In genomic region chr1:94783342-94784264, GRCh38 we compare ENCODE assay signal across 11 cellular contexts. TPM values are rescaled to one million over a fixed set of nuclear protein-coding genes. Genes with fewer than 3 reads are reported as not detected.
DNase-seq lines count a peak whose midpoint lies in the region; ATAC-seq and TF ChIP-seq lines count a peak whose summit lies in the region.
"Had no signal": no experiment of that assay in that cellular context is flagged by ENCODE, and none has a peak within 500 bp of the region (broad histone marks: within the 10 kb centered on the region; RNA-seq: fewer than 3 reads in every experiment).

No MANE protein-coding gene starts in this region.

- no peak overlapping the region for H3K4ac ChIP-seq in neuronal stem cell (ENCODE audit: low read length)

- H4K91ac ChIP-seq in neuronal stem cell (ENCODE audit: low read depth, low read length, poor library complexity): no peak overlapping the region

- CTCF ChIA-PET in AG04450 (lab: Charles Lee): interaction anchor here (0.6 kb wide), 1 partner anchor 101 kb away, joined by 3 read pairs; no protein-coding TSS in a partner anchor

- POLR2A ChIA-PET in AG04450 (lab: Yijun Ruan, JAX): interaction anchor here (0.9 to 1.4 kb wide), 3 partner anchors 29 to 242 kb away, joined by 3 to 5 read pairs (median 4); partner anchors contain the start of gene F3

- H3K27me3 ChIP-seq in AG04450 (ENCODE audit: control insufficient read depth, insufficient read depth, low read length) (no peaks in the 10 kb centered on the region), neuronal stem cell (ENCODE audit: control insufficient read depth in 3 of 3, insufficient read depth in 3 of 3, low read depth in 1 of 3, low read length in 3 of 3) (no peaks in the 10 kb centered on the region)

- no peak overlapping the region for H3K23ac ChIP-seq in neuronal stem cell (ENCODE audit: low read depth, low read length, poor library complexity)

- no peaks in the 10 kb centered on the region for H3K36me3 ChIP-seq in neuronal stem cell (replicated peaks in 1 of 2; ENCODE audit: control insufficient read depth in 2 of 2, insufficient read depth in 2 of 2, low read length in 2 of 2)

- DNase-seq in AG04450 (ENCODE audit: low read depth, low spot score) (no peak), RPMI7951 (ENCODE audit: low read depth) (peak; percentile 76), fibroblast of peridontal ligament (ENCODE audit: extremely low read depth) (peak; percentile 93), neuronal stem cell (ENCODE audit: low spot score) (no peak), NCI-H510A treated with DMSO at 0.1 percent for 48 hours (lab: John Stamatoyannopoulos, UW) (no peak), COLO829 (ENCODE audit: low spot score) (no peak)
- DNase-seq in stimulated activated CD4-positive, alpha-beta T cell treated with anti-CD3 and anti-CD28 coated beads, Interleukin-4, amount 100 ng/mL, for 1 hour: no peak
- DNase-seq: activated T-cell treated with anti-CD3 and anti-CD28 coated beads, Interleukin-2, amount 50 U/mL, for 72 hours; CD4-positive, alpha-beta T cell had no signal

- no peak for TF ChIP-seq CTCF in AG04450 (IDR thresholded peaks at IDR 0.05; ENCODE audit: low read depth, low read length)

- H3K9ac ChIP-seq in neuronal stem cell (ENCODE audit: low read depth, low read length, poor library complexity): no peak overlapping the region

- H3K18ac ChIP-seq in neuronal stem cell (ENCODE audit: low read length): no peak overlapping the region

- no peak overlapping the region for H2BK120ac ChIP-seq in neuronal stem cell (ENCODE audit: low read depth, low read length)

- H2BK12ac ChIP-seq in neuronal stem cell (ENCODE audit: low read length): no peak overlapping the region

- peak overlapping the region; percentile 5 for H2AFZ ChIP-seq in neuronal stem cell (ENCODE audit: low read length)

- H3K14ac ChIP-seq in neuronal stem cell (ENCODE audit: low read length): no peak overlapping the region

- H3K4me1 ChIP-seq in neuronal stem cell (ENCODE audit: control insufficient read depth in 2 of 2, insufficient read depth in 1 of 2, low read depth in 1 of 2, low read length in 2 of 2): peaks cover 0 to 2% of the 10 kb centered on the region in 2 donors

- H3K9me3 ChIP-seq in AG04450 (ENCODE audit: control insufficient read depth, insufficient read depth, low read length) (no peaks in the 10 kb centered on the region; the same call in 1 of the 2 replicates), neuronal stem cell (replicated peaks in 1 of 2; ENCODE audit: control insufficient read depth in 2 of 2, insufficient read depth in 1 of 2, low read depth in 1 of 2, low read length in 2 of 2) (no peaks in the 10 kb centered on the region)

- H2AK5ac ChIP-seq in neuronal stem cell (ENCODE audit: low read depth, low read length): no peak overlapping the region

- no peaks in the 10 kb centered on the region for H3K79me1 ChIP-seq in neuronal stem cell (ENCODE audit: low read depth, low read length)

- H2BK5ac ChIP-seq in neuronal stem cell (ENCODE audit: low read length): no peak overlapping the region

- no peak overlapping the region for H3K4me3 ChIP-seq in AG04450 (ENCODE audit: low read depth, low read length)
- no peak overlapping the region for H3K4me3 ChIP-seq in neuronal stem cell (ENCODE audit: low read length in 2 of 2)

- ATAC-seq in HG02571 (IDR thresholded peaks at IDR 0.05; ENCODE audit: unreplicated experiment): no peak
- ATAC-seq: activated T-cell treated with anti-CD3 and anti-CD28 coated beads, Interleukin-2, amount 50 U/mL, for 72 hours had no signal

- WGBS in neuronal stem cell (ENCODE audit: extremely low coverage in 2 of 2, insufficient read length in 2 of 2, insufficient replicate concordance in 1 of 2), 2 donors: no CpG with 5 or more reads among the region's 16 CpGs

- no peak overlapping the region for H4K8ac ChIP-seq in neuronal stem cell (ENCODE audit: low read depth, low read length)

- H2BK15ac ChIP-seq in neuronal stem cell (ENCODE audit: low read length): no peak overlapping the region

- no peak overlapping the region for H3K4me2 ChIP-seq in neuronal stem cell (ENCODE audit: insufficient read depth, low read length, poor library complexity, severe bottlenecking)

- H3K27ac ChIP-seq in AG04450 (ENCODE audit: low read depth, low read length): peak overlapping the region; percentile 63
- no peak overlapping the region for H3K27ac ChIP-seq in neuronal stem cell (replicated peaks; ENCODE audit: low read length)

RNA-seq across cellular contexts. Expression of gene SLC44A3, which starts 36.6 kb away (rescaled TPM):
- 3.2 and 3.4 TPM in 2 replicates for polyA plus RNA-seq in AG04450 (2011; rRNA removed)
- 2.6 and 3.3 TPM in 2 replicates for polyA minus RNA-seq in AG04450 (2011; rRNA and poly(A)+ RNA removed)
- total RNA-seq in RPMI7951 (2014; rRNA removed; shearing (Covaris generic)): 0.98 and 1.1 TPM in 2 replicates
- polyA plus RNA-seq in neuronal stem cell (2013, experiment 1 of 2): 0.82 TPM
- polyA plus RNA-seq in neuronal stem cell (2013, experiment 2 of 2): 1.1 TPM
- total RNA-seq: activated T-cell treated with anti-CD3 and anti-CD28 coated beads, Interleukin-2, amount 50 U/mL, for 72 hours had no signal
- polyA plus RNA-seq: neural cell had no signal

Comparison
In these comparisons a context has a peak if more than half of its experiments do, and no peak if none do; other contexts are left out.
1. DNase-seq: peak in RPMI7951 (single experiment) and fibroblast of peridontal ligament (single experiment); none in AG04450 (single experiment), neuronal stem cell (single experiment), NCI-H510A treated with DMSO at 0.1 percent for 48 hours (single experiment), stimulated activated CD4-positive, alpha-beta T cell treated with anti-CD3 and anti-CD28 coated beads, Interleukin-4, amount 100 ng/mL, for 1 hour (single experiment) and COLO829 (single experiment).